Comparison of ENCODE assay signal across 23 cellular contexts in the genomic region with DNA sequence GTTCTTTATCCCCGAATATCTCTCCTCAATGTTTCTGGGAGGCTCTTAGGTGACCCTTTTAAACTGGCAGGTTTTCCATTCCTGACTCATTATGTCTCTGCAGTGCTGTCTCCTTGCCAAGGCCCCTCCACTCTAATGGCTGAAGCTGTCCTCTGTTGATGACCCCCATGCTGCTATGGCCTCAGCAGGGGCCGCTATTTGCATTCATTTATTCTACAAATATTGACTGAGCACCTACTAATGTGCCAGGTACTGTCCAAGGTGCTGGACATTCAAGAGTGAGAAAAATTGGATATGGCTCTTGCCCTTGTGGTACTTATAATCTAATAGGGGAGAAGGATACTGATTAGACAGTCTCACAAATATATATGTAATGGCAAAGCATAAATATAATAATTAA. TPM values are rescaled to one million over a fixed set of nuclear protein-coding genes. Genes with fewer than 3 reads are reported as not detected.
"Had no signal": no experiment of that assay in that cellular context is flagged by ENCODE, and none has a peak within 500 bp of the region (broad histone marks: within the 10 kb centered on the region; RNA-seq: fewer than 3 reads in every experiment).

No MANE protein-coding gene starts in this region.

- H3K4me2 ChIP-seq: neural progenitor cell had no signal

- H3K27me3 Mint-ChIP-seq: activated CD4-positive, alpha-beta memory T cell treated with anti-CD3 and anti-CD28 coated beads, Interleukin-2, amount 10 ng/mL, durations not matched to agents 7 days and 5 days; activated naive CD8-positive, alpha-beta T cell treated with anti-CD3 and anti-CD28 coated beads, Interleukin-2, amount 50 U/mL, for 24 hours had no signal

- H3K36me3 ChIP-seq: cardiac muscle cell, heart right ventricle, neural progenitor cell, transverse colon had no signal

- H3K4me3 Mint-ChIP-seq: activated CD4-positive, alpha-beta memory T cell treated with anti-CD3 and anti-CD28 coated beads, Interleukin-2, amount 10 ng/mL, durations not matched to agents 7 days and 5 days; activated naive CD4-positive, alpha-beta T cell treated with anti-CD3 and anti-CD28 coated beads for 36 hours; activated naive CD8-positive, alpha-beta T cell treated with anti-CD3 and anti-CD28 coated beads, Interleukin-2, amount 50 U/mL, for 24 hours; activated T-cell treated with anti-CD3 and anti-CD28 coated beads, Interleukin-2, amount 50 U/mL, for 72 hours; naive thymus-derived CD4-positive, alpha-beta T cell; neural progenitor cell; stimulated activated naive B cell treated with anti-CD40 and anti-IgM and Interleukin-4, amounts not matched to agents 10 μg/mL and 1 μg/mL and 100 μg/mL, for 72 hours had no signal

- H3K27ac ChIP-seq: cardiac muscle cell, heart right ventricle, neural progenitor cell, transverse colon had no signal

- H3K36me3 Mint-ChIP-seq: neural progenitor cell; stimulated activated naive B cell treated with anti-CD40 and anti-IgM and Interleukin-4, amounts not matched to agents 10 μg/mL and 1 μg/mL and 100 μg/mL, for 72 hours had no signal

- H3K4me1 ChIP-seq: heart right ventricle, neural progenitor cell, transverse colon had no signal

- H3K9ac ChIP-seq: neural progenitor cell had no signal

- H3K4me1 Mint-ChIP-seq: activated CD4-positive, alpha-beta memory T cell treated with anti-CD3 and anti-CD28 coated beads, Interleukin-2, amount 10 ng/mL, durations not matched to agents 7 days and 5 days; activated naive CD8-positive, alpha-beta T cell treated with anti-CD3 and anti-CD28 coated beads, Interleukin-2, amount 50 U/mL, for 24 hours; naive thymus-derived CD4-positive, alpha-beta T cell; neural progenitor cell; stimulated activated naive B cell treated with anti-CD40 and anti-IgM and Interleukin-4, amounts not matched to agents 10 μg/mL and 1 μg/mL and 100 μg/mL, for 72 hours had no signal

- DNase-seq: activated CD4-positive, alpha-beta memory T cell treated with anti-CD3 and anti-CD28 coated beads, Interleukin-2, amount 10 ng/mL, durations not matched to agents 7 days and 5 days; activated CD4-positive, alpha-beta T cell treated with anti-CD3 and anti-CD28 coated beads for 48 hours; activated effector memory CD4-positive, alpha-beta T cell treated with Interleukin-2 at 50 U/mL for 16 hours; activated naive CD4-positive, alpha-beta T cell treated with anti-CD3 and anti-CD28 coated beads for 36 hours; activated naive CD8-positive, alpha-beta T cell treated with anti-CD3 and anti-CD28 coated beads, Interleukin-2, amount 50 U/mL, for 24 hours; activated T-cell treated with anti-CD3 and anti-CD28 coated beads, Interleukin-2, amount 50 U/mL, for 72 hours; foreskin fibroblast; heart right ventricle; left colon; naive thymus-derived CD4-positive, alpha-beta T cell; stimulated activated CD4-positive, alpha-beta T cell treated with anti-CD3 and anti-CD28 coated beads, Interleukin-2, amount 100 ng/mL, for 48 hours; stimulated activated CD8-positive, alpha-beta memory T cell treated with anti-CD3 and anti-CD28 coated beads, Interleukin-4, amount 100 ng/mL, for 48 hours; stimulated activated naive B cell treated with anti-CD40 and anti-IgM and Interleukin-4, amounts not matched to agents 10 μg/mL and 1 μg/mL and 100 μg/mL, for 72 hours; transverse colon had no signal

- H3K9me3 ChIP-seq: heart right ventricle, transverse colon had no signal

- ATAC-seq: activated naive CD8-positive, alpha-beta T cell treated with anti-CD3 and anti-CD28 coated beads, Interleukin-2, amount 50 U/mL, for 24 hours; activated T-cell treated with anti-CD3 and anti-CD28 coated beads, Interleukin-2, amount 50 U/mL, for 72 hours; heart right ventricle; left colon; naive thymus-derived CD4-positive, alpha-beta T cell; stimulated activated naive B cell treated with anti-CD40 and anti-IgM and Interleukin-4, amounts not matched to agents 10 μg/mL and 1 μg/mL and 100 μg/mL, for 72 hours had no signal

- H3K27ac Mint-ChIP-seq: activated CD4-positive, alpha-beta memory T cell treated with anti-CD3 and anti-CD28 coated beads, Interleukin-2, amount 10 ng/mL, durations not matched to agents 7 days and 5 days; activated naive CD4-positive, alpha-beta T cell treated with anti-CD3 and anti-CD28 coated beads for 36 hours; activated naive CD8-positive, alpha-beta T cell treated with anti-CD3 and anti-CD28 coated beads, Interleukin-2, amount 50 U/mL, for 24 hours; activated T-cell treated with anti-CD3 and anti-CD28 coated beads, Interleukin-2, amount 50 U/mL, for 72 hours; naive thymus-derived CD4-positive, alpha-beta T cell; neural progenitor cell; stimulated activated naive B cell treated with anti-CD40 and anti-IgM and Interleukin-4, amounts not matched to agents 10 μg/mL and 1 μg/mL and 100 μg/mL, for 72 hours had no signal

- H2AFZ ChIP-seq: neural progenitor cell had no signal

- H3K27me3 ChIP-seq: cardiac muscle cell, neural progenitor cell, transverse colon had no signal

- H3K4me3 ChIP-seq: cardiac muscle cell, heart right ventricle, lung, neural progenitor cell, transverse colon had no signal

- H3K9me3 Mint-ChIP-seq: activated CD4-positive, alpha-beta memory T cell treated with anti-CD3 and anti-CD28 coated beads, Interleukin-2, amount 10 ng/mL, durations not matched to agents 7 days and 5 days; activated naive CD4-positive, alpha-beta T cell treated with anti-CD3 and anti-CD28 coated beads for 36 hours; activated T-cell treated with anti-CD3 and anti-CD28 coated beads, Interleukin-2, amount 50 U/mL, for 72 hours; neural progenitor cell had no signal

RNA-seq across cellular contexts. Expression of gene GP2, which starts 55.4 kb away (rescaled TPM):
- total RNA-seq: activated CD4-positive, alpha-beta memory T cell treated with anti-CD3 and anti-CD28 coated beads, Interleukin-2, amount 10 ng/mL, durations not matched to agents 7 days and 5 days; activated naive CD4-positive, alpha-beta T cell treated with anti-CD3 and anti-CD28 coated beads for 36 hours; activated T-cell treated with anti-CD3 and anti-CD28 coated beads, Interleukin-2, amount 50 U/mL, for 72 hours; cardiac muscle cell; cerebellum; epithelial cell of proximal tubule; fibroblast of lung; naive thymus-derived CD4-positive, alpha-beta T cell; renal cortical epithelial cell; temporal lobe had no signal
- polyA plus RNA-seq: cardiac muscle cell; fibroblast of lung; keratinocyte; naive thymus-derived CD4-positive, alpha-beta T cell had no signal
